ENCODE assay signal across 20 cellular contexts in genomic region chr19:1146418-1146711, GRCh38.
"Had no signal": no experiment of that assay in that cellular context is flagged by ENCODE, and none has a peak within 500 bp of the region (broad histone marks: within the 10 kb centered on the region; RNA-seq: fewer than 3 reads in every experiment).

No MANE protein-coding gene starts in this region.

- H3K4me1 Mint-ChIP-seq: activated naive CD4-positive, alpha-beta T cell treated with anti-CD3 and anti-CD28 coated beads, Interleukin-2, amount 10 ng/mL, durations not matched to agents 7 days and 5 days; activated naive CD8-positive, alpha-beta T cell treated with anti-CD3 and anti-CD28 coated beads for 36 hours had no signal

- DNase-seq: activated CD4-positive, alpha-beta memory T cell treated with anti-CD3 and anti-CD28 coated beads, Interleukin-2, amount 10 ng/mL, durations not matched to agents 7 days and 5 days; activated CD4-positive, alpha-beta T cell treated with anti-CD3 and anti-CD28 coated beads for 36 hours; activated CD4-positive, alpha-beta T cell treated with anti-CD3 and anti-CD28 coated beads, Interleukin-2, amount 50 U/mL, for 1 hour; activated gamma-delta T cell treated with Interleukin-2 at 50 U/mL for 16 hours; activated naive CD4-positive, alpha-beta T cell treated with anti-CD3 and anti-CD28 coated beads, Interleukin-2, amount 10 ng/mL, durations not matched to agents 7 days and 5 days; activated naive CD8-positive, alpha-beta T cell treated with anti-CD3 and anti-CD28 coated beads for 36 hours; activated T-cell treated with anti-CD3 and anti-CD28 coated beads for 4 hours; activated T-cell treated with anti-CD3 and anti-CD28 coated beads, Interleukin-2, amount 50 U/mL, for 72 hours; MG63; NCI-H1105; NCI-H1436 treated with DMSO at 0.1 percent for 48 hours; NCI-H187; NCI-H2081; NCI-H446; NCI-H524; PC-3; SIG-M5; T-helper 17 cell; T-helper 9 cell had no signal

- H3K9me3 Mint-ChIP-seq: activated T-helper 2 cell treated with anti-CD3 and anti-CD28 coated beads, Interferon-gamma antibody, Interleukin-2, Interleukin-4, amounts not matched to agents 10 μg/mL and 5 μg/mL and 100 μg/mL, durations not matched to agents 14 hours and 24 hours and 36 hours had no signal

- H3K27ac Mint-ChIP-seq: activated CD4-positive, alpha-beta memory T cell treated with anti-CD3 and anti-CD28 coated beads, Interleukin-2, amount 10 ng/mL, durations not matched to agents 7 days and 5 days; activated CD4-positive, alpha-beta T cell treated with anti-CD3 and anti-CD28 coated beads for 36 hours; activated naive CD4-positive, alpha-beta T cell treated with anti-CD3 and anti-CD28 coated beads, Interleukin-2, amount 10 ng/mL, durations not matched to agents 7 days and 5 days; activated naive CD8-positive, alpha-beta T cell treated with anti-CD3 and anti-CD28 coated beads for 36 hours; activated T-cell treated with anti-CD3 and anti-CD28 coated beads, Interleukin-2, amount 50 U/mL, for 72 hours; activated T-helper 2 cell treated with anti-CD3 and anti-CD28 coated beads, Interferon-gamma antibody, Interleukin-2, Interleukin-4, amounts not matched to agents 10 μg/mL and 5 μg/mL and 100 μg/mL, durations not matched to agents 14 hours and 24 hours and 36 hours; T-helper 17 cell had no signal

- H3K4me3 Mint-ChIP-seq: activated CD4-positive, alpha-beta memory T cell treated with anti-CD3 and anti-CD28 coated beads, Interleukin-2, amount 10 ng/mL, durations not matched to agents 7 days and 5 days; activated CD4-positive, alpha-beta T cell treated with anti-CD3 and anti-CD28 coated beads for 36 hours; activated naive CD4-positive, alpha-beta T cell treated with anti-CD3 and anti-CD28 coated beads, Interleukin-2, amount 10 ng/mL, durations not matched to agents 7 days and 5 days; activated naive CD8-positive, alpha-beta T cell treated with anti-CD3 and anti-CD28 coated beads for 36 hours; activated T-cell treated with anti-CD3 and anti-CD28 coated beads, Interleukin-2, amount 50 U/mL, for 72 hours; T-helper 17 cell had no signal

- H3K27me3 ChIP-seq: MG63 had no signal

- H3K9me3 ChIP-seq: MG63 had no signal

- H3K27me3 Mint-ChIP-seq: activated CD4-positive, alpha-beta memory T cell treated with anti-CD3 and anti-CD28 coated beads, Interleukin-2, amount 10 ng/mL, durations not matched to agents 7 days and 5 days; activated CD4-positive, alpha-beta T cell treated with anti-CD3 and anti-CD28 coated beads for 36 hours; activated naive CD4-positive, alpha-beta T cell treated with anti-CD3 and anti-CD28 coated beads, Interleukin-2, amount 10 ng/mL, durations not matched to agents 7 days and 5 days; activated naive CD8-positive, alpha-beta T cell treated with anti-CD3 and anti-CD28 coated beads for 36 hours; T-helper 17 cell had no signal

- H3K4me3 ChIP-seq: MG63 had no signal

- ATAC-seq: activated CD4-positive, alpha-beta T cell treated with anti-CD3 and anti-CD28 coated beads for 36 hours; activated T-cell treated with anti-CD3 and anti-CD28 coated beads, Interleukin-2, amount 50 U/mL, for 72 hours; PC-3; T-helper 17 cell had no signal
